Comparison of ENCODE assay signal across 1 cellular context in genomic region chr10:3106908-3107425, GRCh38.
TF ChIP-seq lines count a peak whose summit lies in the region.

No MANE protein-coding gene starts in this region.

TF ChIP-seq in IMR-90, 13 proteins besides CTCF, POLR2A, EP300 and RAD21:
- TF ChIP-seq ELK1 (IDR thresholded peaks at IDR 0.05; ENCODE audit: borderline replicate concordance, low read depth, low read length): no peak
- no peak for TF ChIP-seq RFX5 (IDR thresholded peaks at IDR 0.05; ENCODE audit: low read depth, low read length)
- TF ChIP-seq USF2 (IDR thresholded peaks at IDR 0.05; ENCODE audit: low read depth, low read length): no peak
- no peak for TF ChIP-seq SMC3 (IDR thresholded peaks at IDR 0.05; ENCODE audit: low read depth, low read length)
- no peak for TF ChIP-seq MXI1 (IDR thresholded peaks at IDR 0.05; ENCODE audit: borderline replicate concordance, low read depth, low read length)
- no peak for TF ChIP-seq MAFK (IDR thresholded peaks at IDR 0.05; ENCODE audit: low read depth, low read length)
